28 cellular contexts compared by ENCODE assay signal in the genomic region with DNA sequence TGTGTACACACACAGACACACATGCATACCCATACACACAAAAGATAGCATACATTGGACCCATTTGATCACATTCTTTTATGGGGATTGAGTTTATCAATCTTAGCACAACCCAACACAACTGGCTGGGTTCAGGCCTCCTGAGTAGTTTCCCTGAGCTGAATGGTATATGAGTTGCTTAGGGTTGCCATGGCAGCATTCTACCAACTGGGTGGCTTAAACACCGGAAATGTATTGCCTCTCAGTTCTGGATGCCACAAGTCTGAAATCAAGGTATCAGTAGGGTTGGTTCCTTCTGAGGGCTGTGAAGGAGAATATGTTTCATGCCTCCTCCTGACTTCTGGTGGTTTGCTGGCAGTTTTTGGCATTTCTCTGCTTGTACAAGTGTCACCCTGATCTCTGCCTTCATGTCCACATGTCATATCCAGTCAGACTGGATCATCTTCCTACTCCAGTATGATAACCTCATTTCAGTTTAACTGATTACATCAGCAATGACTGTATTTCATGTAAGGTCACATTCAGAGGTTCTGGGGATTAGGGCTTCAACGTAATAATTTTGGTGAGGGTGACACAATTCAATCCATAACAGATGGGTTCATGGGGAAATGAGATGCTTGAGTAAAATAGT.
DNase-seq lines count a peak whose midpoint lies in the region; ATAC-seq, FAIRE-seq and TF ChIP-seq lines count a peak whose summit lies in the region.
"Had no signal": no experiment of that assay in that cellular context is flagged by ENCODE, and none has a peak within 500 bp of the region (broad histone marks: within the 10 kb centered on the region; RNA-seq: fewer than 3 reads in every experiment).

No MANE protein-coding gene starts in this region.

- H3K79me1 ChIP-seq in neuronal stem cell (ENCODE audit: low read depth, low read length): no peaks in the 10 kb centered on the region

- 35% methylated on average over 2 of the region's 2 CpGs for WGBS in GM12878 (ENCODE audit: insufficient coverage, insufficient replicate concordance, low lambda C conversion rate, missing lambda C conversion rate)
- WGBS in neuronal stem cell (ENCODE audit: extremely low coverage in 2 of 2, insufficient read length in 2 of 2, insufficient replicate concordance in 1 of 2), 2 donors: no CpG with 5 or more reads among the region's 2 CpGs
- WGBS in esophagus squamous epithelium, 2 donors: 44 to 55% methylated on average over 2 of the region's 2 CpGs

- H4K20me1 ChIP-seq in GM12878 (ENCODE audit: control insufficient read depth, insufficient read depth): no peaks in the 10 kb centered on the region

- no peak overlapping the region for H3K18ac ChIP-seq in neuronal stem cell (ENCODE audit: low read length)

- peak; percentile 58 for ATAC-seq in GM12878
- ATAC-seq: heart right ventricle, left cardiac atrium, T-cell had no signal

- no peaks in the 10 kb centered on the region for H3K4me1 ChIP-seq in GM12878 (ENCODE audit: control insufficient read depth, insufficient read depth, low read length)
- H3K4me1 ChIP-seq in neuronal stem cell (ENCODE audit: control insufficient read depth in 2 of 2, insufficient read depth in 1 of 2, low read depth in 1 of 2, low read length in 2 of 2): peaks cover 0 to 11% of the 10 kb centered on the region in 2 donors
- H3K4me1 ChIP-seq in esophagus squamous epithelium: no peaks in the 10 kb centered on the region
- H3K4me1 ChIP-seq: heart right ventricle, parathyroid adenoma, right atrium auricular region, tibial nerve had no signal

- H3K23ac ChIP-seq in neuronal stem cell (ENCODE audit: low read depth, low read length, poor library complexity): no peak overlapping the region

- SMC1A ChIA-PET in GM12878 (lab: Charles Lee; ENCODE audit: uncharacterized antibody, unreplicated experiment): interaction anchor here (0.6 kb wide), 1 partner anchor 21 kb away, joined by 3 read pairs; no protein-coding TSS in a partner anchor

- H2AFZ ChIP-seq in GM12878 (ENCODE audit: control insufficient read depth, low read depth, low read length) (no peak overlapping the region), neuronal stem cell (ENCODE audit: low read length) (peak overlapping the region; percentile 8)
- H2AFZ ChIP-seq: parathyroid adenoma had no signal

- no peak for TF ChIP-seq CTCF in GM12865 (IDR thresholded peaks at IDR 0.05; ENCODE audit: insufficient read depth, low read depth, low read length, missing control alignments)
- no peak for TF ChIP-seq CTCF in GM12878 (IDR thresholded peaks at IDR 0.05 in 2 of 3, conservative IDR thresholded peaks at IDR 0.05 in 1 of 3; ENCODE audit: control insufficient read depth in 2 of 3, extremely low read depth in 1 of 3, insufficient read depth in 1 of 3, low read depth in 3 of 3, low read length in 3 of 3)
- no peak for TF ChIP-seq CTCF in esophagus squamous epithelium (IDR thresholded peaks at IDR 0.05)

- POLR2A ChIA-PET in GM12878 (lab: Charles Lee): no interaction called here

- DNase-seq in GM12865 (ENCODE audit: low read depth) (peak; percentile 7), GM12878 (ENCODE audit: low read depth, low spot score) (no peak), neuronal stem cell (ENCODE audit: low spot score) (no peak), NCI-H2171 (lab: John Stamatoyannopoulos, UW) (no peak), esophagus squamous epithelium (lab: John Stamatoyannopoulos, UW) (no peak)
- DNase-seq in Jurkat, Clone E6-1 (ENCODE audit: low read depth, low spot score): peak; percentile 4
- DNase-seq in activated CD4-positive, alpha-beta T cell treated with anti-CD3 and anti-CD28 coated beads, Interleukin-2, amount 50 U/mL, for 1 hour: no peak
- DNase-seq: activated CD4-positive, alpha-beta T cell treated with anti-CD3 and anti-CD28 coated beads, Interleukin-2, amount 50 U/mL, for 48 hours; activated CD4-positive, CD25-positive, alpha-beta regulatory T cell; activated naive CD4-positive, alpha-beta T cell treated with anti-CD3 and anti-CD28 coated beads, Interleukin-2, amount 10 ng/mL, durations not matched to agents 7 days and 5 days; brain microvascular endothelial cell; effector CD8-positive, alpha-beta T cell; foreskin fibroblast; HCEC 1CT; heart right ventricle; KBM-7; left cardiac atrium; NCI-H1436; NCI-H510A treated with DMSO at 0.1 percent for 48 hours; stimulated activated CD4-positive, alpha-beta T cell treated with anti-CD3 and anti-CD28 coated beads, Interleukin-2, amount 100 ng/mL, for 24 hours; T-cell had no signal

- CTCF ChIA-PET in GM12878 (lab: Yijun Ruan, JAX): no interaction called here

- H3K4ac ChIP-seq in neuronal stem cell (ENCODE audit: low read length): no peak overlapping the region

- H2BK15ac ChIP-seq in neuronal stem cell (ENCODE audit: low read length): no peak overlapping the region

- no peak overlapping the region for H2BK5ac ChIP-seq in neuronal stem cell (ENCODE audit: low read length)

- intact Hi-C loops in GM12878 (cut with micrococcal nuclease; ENCODE audit: unreplicated experiment) (no loop called here), esophagus squamous epithelium (cut with DNase I) (no loop called here)

- FAIRE-seq in GM12878 (lab: Jason Lieb, UNC): no peak
- FAIRE-seq: GM19239, RCC 7860 had no signal

- H3K27me3 ChIP-seq in GM12878 (replicated peaks in 1 of 2; ENCODE audit: control insufficient read depth in 2 of 2, insufficient read depth in 2 of 2, low read length in 1 of 2) (no peaks in the 10 kb centered on the region), neuronal stem cell (ENCODE audit: control insufficient read depth in 3 of 3, insufficient read depth in 3 of 3, low read depth in 1 of 3, low read length in 3 of 3) (no peaks in the 10 kb centered on the region), esophagus squamous epithelium (no peaks in the 10 kb centered on the region)
- H3K27me3 ChIP-seq: brain microvascular endothelial cell, right atrium auricular region, SJSA1, tibial nerve had no signal

- H3K4me3 ChIP-seq in GM12865 (ENCODE audit: low read depth, low read length) (no peak overlapping the region), GM12878 (no peak overlapping the region), neuronal stem cell (ENCODE audit: low read length in 2 of 2) (no peak overlapping the region), esophagus squamous epithelium (no peak overlapping the region)
- no peak overlapping the region for H3K4me3 ChIP-seq in Jurkat, Clone E6-1 (ENCODE audit: low read length)
- H3K4me3 ChIP-seq: heart right ventricle, right atrium auricular region, SJSA1, tibial nerve had no signal

- BruUV-seq in GM12878 (replicated peaks; lab: Mats Ljungman, UMichigan): no TSS peak

- H2BK12ac ChIP-seq in neuronal stem cell (ENCODE audit: low read length): no peak overlapping the region

- H3K36me3 ChIP-seq in GM12878 (ENCODE audit: control insufficient read depth in 2 of 2, insufficient read depth in 2 of 2, low read length in 1 of 2): no peaks in the 10 kb centered on the region
- H3K36me3 ChIP-seq in neuronal stem cell (replicated peaks in 1 of 2; ENCODE audit: control insufficient read depth in 2 of 2, insufficient read depth in 2 of 2, low read length in 2 of 2): no peaks in the 10 kb centered on the region
- H3K36me3 ChIP-seq in esophagus squamous epithelium: no peaks in the 10 kb centered on the region
- H3K36me3 ChIP-seq: brain microvascular endothelial cell, heart right ventricle, right atrium auricular region, SJSA1, tibial nerve had no signal

- peak overlapping the region; percentile 56 for H4K8ac ChIP-seq in neuronal stem cell (ENCODE audit: low read depth, low read length)

- no peak for TF ChIP-seq EP300 in GM12878 (IDR thresholded peaks at IDR 0.05; ENCODE audit: borderline replicate concordance in 1 of 2, control insufficient read depth in 1 of 2, low read depth in 2 of 2, low read length in 2 of 2)

- no peak for TF ChIP-seq RAD21 in GM12878 (IDR thresholded peaks at IDR 0.05; ENCODE audit: insufficient read depth, low read depth, low read length)

- H3K27ac ChIP-seq in GM12878 (ENCODE audit: control insufficient read depth, insufficient read depth): no peak overlapping the region
- H3K27ac ChIP-seq in neuronal stem cell (replicated peaks; ENCODE audit: low read length): no peak overlapping the region
- H3K27ac ChIP-seq in esophagus squamous epithelium: no peak overlapping the region
- H3K27ac ChIP-seq: brain microvascular endothelial cell, C4-2B, heart right ventricle, parathyroid adenoma, right atrium auricular region, SJSA1, tibial nerve had no signal

- H2BK120ac ChIP-seq in neuronal stem cell (ENCODE audit: low read depth, low read length): no peak overlapping the region

- H3K4me2 ChIP-seq in GM12878 (ENCODE audit: control insufficient read depth, insufficient read depth) (no peak overlapping the region), neuronal stem cell (ENCODE audit: insufficient read depth, low read length, poor library complexity, severe bottlenecking) (no peak overlapping the region)

- H3K14ac ChIP-seq in neuronal stem cell (ENCODE audit: low read length): no peak overlapping the region

- no peak overlapping the region for H4K91ac ChIP-seq in neuronal stem cell (ENCODE audit: low read depth, low read length, poor library complexity)

- H3K9ac ChIP-seq in GM12878 (ENCODE audit: control insufficient read depth, insufficient read depth, low read length) (no peak overlapping the region), neuronal stem cell (ENCODE audit: low read depth, low read length, poor library complexity) (no peak overlapping the region)
- H3K9ac ChIP-seq: parathyroid adenoma had no signal

- H3K79me2 ChIP-seq in GM12878 (ENCODE audit: control insufficient read depth, insufficient read depth, low read length): no peaks in the 10 kb centered on the region
- H3K79me2 ChIP-seq: parathyroid adenoma had no signal

- H2AK5ac ChIP-seq in neuronal stem cell (ENCODE audit: low read depth, low read length): no peak overlapping the region

- in situ Hi-C loops in GM12878 (cut with MboI): no loop called here

- H3K9me3 ChIP-seq in GM12878 (replicated peaks; ENCODE audit: control insufficient read depth, insufficient read depth, low read length): no peaks in the 10 kb centered on the region; the same call in 2 of the 3 replicates
- H3K9me3 ChIP-seq in neuronal stem cell (replicated peaks in 1 of 2; ENCODE audit: control insufficient read depth in 2 of 2, insufficient read depth in 1 of 2, low read depth in 1 of 2, low read length in 2 of 2): peaks cover 0 to 2% of the 10 kb centered on the region in 2 donors
- no peaks in the 10 kb centered on the region for H3K9me3 ChIP-seq in esophagus squamous epithelium

- RAD21 ChIA-PET in GM12878 (lab: Charles Lee; ENCODE audit: unreplicated experiment): no interaction called here

- TF ChIP-seq POLR2A in GM12878 (IDR thresholded peaks at IDR 0.05; ENCODE audit: low read depth, low read length): no peak
- TF ChIP-seq POLR2A in esophagus squamous epithelium (IDR thresholded peaks at IDR 0.05): no peak

TF ChIP-seq in GM12878, 131 proteins besides CTCF, POLR2A, EP300 and RAD21:
- no peak for TF ChIP-seq JUNB (IDR thresholded peaks at IDR 0.05)
- TF ChIP-seq RFX5 (IDR thresholded peaks at IDR 0.05; ENCODE audit: low read depth, low read length): 0 out of 2 replicates have a peak, but pooled peaks have one; percentile 40
TF ChIP-seq in GM12878: peak in this region for 1.

Comparison
In these comparisons a context has a peak if more than half of its experiments do, and no peak if none do; other contexts are left out.
1. DNase-seq: peak in GM12865 (single experiment) and Jurkat, Clone E6-1 (single experiment); none in GM12878 (single experiment), neuronal stem cell (single experiment), NCI-H2171 (single experiment), activated CD4-positive, alpha-beta T cell treated with anti-CD3 and anti-CD28 coated beads, Interleukin-2, amount 50 U/mL, for 1 hour (single experiment) and esophagus squamous epithelium (single experiment).